ENCODE assay signal across 10 cellular contexts in the genomic region with DNA sequence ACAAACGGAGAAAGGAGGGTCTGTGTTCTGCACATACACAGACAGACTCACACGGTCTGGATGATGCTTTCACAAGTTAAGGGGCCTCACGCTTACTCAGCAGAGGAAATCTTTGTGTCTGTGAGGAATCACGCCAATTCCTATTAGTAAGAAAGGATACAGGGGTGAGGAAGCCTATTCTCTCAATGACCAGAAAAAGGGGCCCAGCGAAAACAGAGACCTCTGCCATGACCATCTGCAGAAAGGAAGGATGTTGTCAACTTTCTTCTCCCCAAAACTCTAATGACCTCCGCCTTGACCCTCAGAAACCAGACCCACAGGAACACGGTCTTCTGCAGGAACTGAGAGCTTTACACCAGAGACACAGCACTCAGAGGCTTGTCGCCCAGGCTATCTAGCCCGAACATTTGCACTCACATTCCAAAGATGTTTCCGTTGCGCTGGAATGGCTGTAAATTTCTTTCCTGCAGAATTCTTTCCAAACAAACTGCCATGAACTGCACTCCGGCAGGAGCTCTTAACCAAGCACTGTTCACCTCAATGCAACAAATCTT.
A peak's percentile ranks its signal among the peaks of the same experiment; 100 is the strongest.
DNase-seq lines count a peak whose midpoint lies in the region; ATAC-seq and TF ChIP-seq lines count a peak whose summit lies in the region.
"Had no signal": no experiment of that assay in that cellular context is flagged by ENCODE, and none has a peak within 500 bp of the region (broad histone marks: within the 10 kb centered on the region; RNA-seq: fewer than 3 reads in every experiment).

No MANE protein-coding gene starts in this region.

- H3K4me3 ChIP-seq in AG09309 (ENCODE audit: control insufficient read depth, low read depth, low read length), result peak overlapping the region; percentile 38
- peak overlapping the region; percentile 49 for H3K4me3 ChIP-seq in WI38 (ENCODE audit: low read depth, low read length)
- peak overlapping the region in 10 of 12 donors; percentile 16 to 60 (median 42) for H3K4me3 ChIP-seq in heart left ventricle
- peak overlapping the region; percentile 10 for H3K4me3 ChIP-seq in parathyroid adenoma (ENCODE audit: low read depth, low read length)
- H3K4me3 ChIP-seq in WERI-Rb-1 (ENCODE audit: low read depth, low read length), result no peak overlapping the region

- TF ChIP-seq CTCF in AG09309 (IDR thresholded peaks at IDR 0.05; ENCODE audit: control insufficient read depth, insufficient read depth, low read depth, low read length, missing control alignments), result no peak
- TF ChIP-seq CTCF in WI38 (IDR thresholded peaks at IDR 0.05; ENCODE audit: low read depth, low read length), result no peak
- TF ChIP-seq CTCF in heart left ventricle (IDR thresholded peaks at IDR 0.05), result no peak
- TF ChIP-seq CTCF in parathyroid adenoma (IDR thresholded peaks at IDR 0.05), result no peak
- no peak for TF ChIP-seq CTCF in WERI-Rb-1 (IDR thresholded peaks at IDR 0.05; ENCODE audit: low read depth, low read length)

- WGBS in heart left ventricle, 4 donors, result 6 to 15% (median 7%) methylated on average over 12 of the region's 12 CpGs

- H3K27me3 ChIP-seq in heart left ventricle, result no peaks in the 10 kb centered on the region
- no peaks in the 10 kb centered on the region for H3K27me3 ChIP-seq in parathyroid adenoma (ENCODE audit: control insufficient read depth, insufficient read depth, low read length)
- H3K27me3 ChIP-seq in WERI-Rb-1 (ENCODE audit: insufficient read depth, low read depth, severe bottlenecking), result no peaks in the 10 kb centered on the region

- H3K79me2 ChIP-seq in parathyroid adenoma, result no peaks in the 10 kb centered on the region

- intact Hi-C loops in heart left ventricle (cut with DNase I), result loop anchor here in 8 of 10 donors (5.0 to 10.0 kb wide), 10 partner anchors 44 to 583 kb away; a partner anchor contains a TSS

- peak in 3 of 4 donors; percentile 70 to 82 (median 75) for ATAC-seq in heart left ventricle
- no peak for ATAC-seq in GM19463 (IDR thresholded peaks at IDR 0.05; ENCODE audit: unreplicated experiment)

- H3K9ac ChIP-seq in parathyroid adenoma, result no peak overlapping the region

- H3K4me2 ChIP-seq in parathyroid adenoma (ENCODE audit: low read length), result no peak overlapping the region

- TF ChIP-seq POLR2A in heart left ventricle (IDR thresholded peaks at IDR 0.05), result peak in 1 of 2 donors; percentile 24

- H3K9me3 ChIP-seq in heart left ventricle, result no peaks in the 10 kb centered on the region
- no peaks in the 10 kb centered on the region for H3K9me3 ChIP-seq in parathyroid adenoma (ENCODE audit: control insufficient read depth, low read length)
- H3K9me3 ChIP-seq in WERI-Rb-1 (ENCODE audit: severe bottlenecking), result no peaks in the 10 kb centered on the region

- H3K4me1 ChIP-seq in heart left ventricle (peaks cover 0 to 90% (median 36%) of the 10 kb centered on the region in 12 donors), parathyroid adenoma (peaks cover 9% of the 10 kb centered on the region)

- no peak overlapping the region for H2AFZ ChIP-seq in parathyroid adenoma

- DNase-seq in AG09309 (ENCODE audit: low read depth) (peak; percentile 77), heart left ventricle (peak in 4 of 5 donors; percentile 26 to 64 (median 45)), WERI-Rb-1 (no peak), Kasumi-1 (lab: John Stamatoyannopoulos, UW) (no peak), NCI-H128 (lab: John Stamatoyannopoulos, UW; ENCODE audit: unreplicated experiment) (no peak)
- DNase-seq: activated CD4-positive, CD25-positive, alpha-beta regulatory T cell; MM.1S had no signal

- H3K27ac ChIP-seq in heart left ventricle (peak overlapping the region; percentile 51 to 86 (median 80)), parathyroid adenoma (peak overlapping the region; percentile 30), WERI-Rb-1 (no peak overlapping the region)

- no peaks in the 10 kb centered on the region for H3K36me3 ChIP-seq in heart left ventricle
- no peaks in the 10 kb centered on the region for H3K36me3 ChIP-seq in parathyroid adenoma (ENCODE audit: control insufficient read depth, insufficient read depth, low read length)
- H3K36me3 ChIP-seq in WERI-Rb-1, result no peaks in the 10 kb centered on the region

Comparison
In these comparisons a context has a peak if more than half of its experiments do, and no peak if none do; other contexts are left out.
1. DNase-seq: peak in AG09309 (single experiment) and heart left ventricle (4 of 5); none in WERI-Rb-1 (single experiment), Kasumi-1 (0 of 2) and NCI-H128 (single experiment).